24 cellular contexts compared by ENCODE assay signal in genomic region chrX:776529-777230, GRCh38.
"Had no signal": no experiment of that assay in that cellular context is flagged by ENCODE, and none has a peak within 500 bp of the region (broad histone marks: within the 10 kb centered on the region; RNA-seq: fewer than 3 reads in every experiment).

No MANE protein-coding gene starts in this region.

- H3K4me1 ChIP-seq: adrenal gland, breast epithelium, esophagus squamous epithelium, heart right ventricle, uterus had no signal

- H3K27me3 Mint-ChIP-seq: activated CD4-positive, alpha-beta T cell treated with anti-CD3 and anti-CD28 coated beads, Interleukin-2, amount 10 ng/mL, durations not matched to agents 24 days and 14 days had no signal

- H3K9me3 ChIP-seq: adrenal gland, esophagus squamous epithelium, mucosa of descending colon, uterus had no signal

- H3K4me3 Mint-ChIP-seq: activated CD4-positive, alpha-beta T cell treated with anti-CD3 and anti-CD28 coated beads, Interleukin-2, amount 10 ng/mL, durations not matched to agents 24 days and 14 days; activated CD8-positive, alpha-beta T cell treated with anti-CD3 and anti-CD28 coated beads for 36 hours; activated naive CD4-positive, alpha-beta T cell treated with anti-CD3 and anti-CD28 coated beads, Interleukin-2, amount 50 U/mL, for 24 hours; immature natural killer cell; naive thymus-derived CD4-positive, alpha-beta T cell; neural progenitor cell; stimulated activated naive B cell treated with anti-CD40 and anti-IgM and Interleukin-4, amounts not matched to agents 10 μg/mL and 1 μg/mL and 100 μg/mL, for 72 hours had no signal

- H3K27ac ChIP-seq: adrenal gland, breast epithelium, esophagus squamous epithelium, heart right ventricle, neural progenitor cell, uterus had no signal

- H3K27me3 ChIP-seq: adrenal gland, breast epithelium, esophagus squamous epithelium, heart right ventricle, uterus had no signal

- H3K36me3 ChIP-seq: adrenal gland, breast epithelium, esophagus squamous epithelium, heart right ventricle, neural progenitor cell, uterus had no signal

- H3K4me1 Mint-ChIP-seq: activated CD4-positive, alpha-beta T cell treated with anti-CD3 and anti-CD28 coated beads, Interleukin-2, amount 10 ng/mL, durations not matched to agents 24 days and 14 days; activated naive CD4-positive, alpha-beta T cell treated with anti-CD3 and anti-CD28 coated beads, Interleukin-2, amount 50 U/mL, for 24 hours; immature natural killer cell had no signal

- H3K36me3 Mint-ChIP-seq: activated naive CD4-positive, alpha-beta T cell treated with anti-CD3 and anti-CD28 coated beads, Interleukin-2, amount 50 U/mL, for 24 hours; immature natural killer cell; naive thymus-derived CD4-positive, alpha-beta T cell; neural progenitor cell; stimulated activated naive B cell treated with anti-CD40 and anti-IgM and Interleukin-4, amounts not matched to agents 10 μg/mL and 1 μg/mL and 100 μg/mL, for 72 hours had no signal

- ATAC-seq: activated CD8-positive, alpha-beta T cell treated with anti-CD3 and anti-CD28 coated beads for 36 hours; heart right ventricle; left ventricle myocardium superior; mucosa of descending colon; naive thymus-derived CD4-positive, alpha-beta T cell; sciatic nerve; stimulated activated naive B cell treated with anti-CD40 and anti-IgM and Interleukin-4, amounts not matched to agents 10 μg/mL and 1 μg/mL and 100 μg/mL, for 72 hours had no signal

- DNase-seq: activated CD4-positive, alpha-beta T cell treated with anti-CD3 and anti-CD28 coated beads, Interleukin-2, amount 10 ng/mL, durations not matched to agents 24 days and 14 days; activated CD8-positive, alpha-beta memory T cell treated with anti-CD3 and anti-CD28 coated beads, Interleukin-2, amount 50 U/mL, for 48 hours; activated CD8-positive, alpha-beta T cell treated with anti-CD3 and anti-CD28 coated beads for 36 hours; activated gamma-delta T cell; activated T-cell treated with anti-CD3 and anti-CD28 coated beads, Interleukin-2, amount 50 U/mL, for 48 hours; cerebellar nuclear complex; dermis blood vessel endothelial cell; effector memory CD4-positive, alpha-beta T cell; esophagus squamous epithelium; heart right ventricle; immature natural killer cell; left ventricle myocardium superior; mucosa of descending colon; naive thymus-derived CD4-positive, alpha-beta T cell; stimulated activated CD4-positive, alpha-beta T cell treated with anti-CD3 and anti-CD28 coated beads, Interleukin-4, amount 100 ng/mL, for 24 hours; stimulated activated naive B cell treated with anti-CD40 and anti-IgM and Interleukin-4, amounts not matched to agents 10 μg/mL and 1 μg/mL and 100 μg/mL, for 72 hours; T1000; uterus had no signal

- H3K4me2 ChIP-seq: neural progenitor cell, smooth muscle cell had no signal

- H3K27ac Mint-ChIP-seq: activated CD4-positive, alpha-beta T cell treated with anti-CD3 and anti-CD28 coated beads, Interleukin-2, amount 10 ng/mL, durations not matched to agents 24 days and 14 days; activated CD8-positive, alpha-beta T cell treated with anti-CD3 and anti-CD28 coated beads for 36 hours; activated naive CD4-positive, alpha-beta T cell treated with anti-CD3 and anti-CD28 coated beads, Interleukin-2, amount 50 U/mL, for 24 hours; immature natural killer cell; naive thymus-derived CD4-positive, alpha-beta T cell; neural progenitor cell; stimulated activated naive B cell treated with anti-CD40 and anti-IgM and Interleukin-4, amounts not matched to agents 10 μg/mL and 1 μg/mL and 100 μg/mL, for 72 hours had no signal

- H3K4me3 ChIP-seq: adrenal gland, breast epithelium, esophagus squamous epithelium, heart right ventricle, mucosa of descending colon, neural progenitor cell, smooth muscle cell, uterus had no signal

- H2AFZ ChIP-seq: neural progenitor cell had no signal

- H3K9me3 Mint-ChIP-seq: activated CD8-positive, alpha-beta T cell treated with anti-CD3 and anti-CD28 coated beads for 36 hours; activated naive CD4-positive, alpha-beta T cell treated with anti-CD3 and anti-CD28 coated beads, Interleukin-2, amount 50 U/mL, for 24 hours; neural progenitor cell; stimulated activated naive B cell treated with anti-CD40 and anti-IgM and Interleukin-4, amounts not matched to agents 10 μg/mL and 1 μg/mL and 100 μg/mL, for 72 hours had no signal
